15 cellular contexts compared by ENCODE assay signal in genomic region chr19:23509686-23510450, GRCh38.
"Had no signal": no experiment of that assay in that cellular context is flagged by ENCODE, and none has a peak within 500 bp of the region (broad histone marks: within the 10 kb centered on the region; RNA-seq: fewer than 3 reads in every experiment).

No MANE protein-coding gene starts in this region.

- H3K36me3 ChIP-seq: cardiac muscle cell, tibial nerve had no signal

- H2AFZ ChIP-seq: hepatocyte had no signal

- DNase-seq: activated CD4-positive, alpha-beta memory T cell treated with anti-CD3 and anti-CD28 coated beads for 36 hours; activated CD4-positive, alpha-beta T cell treated with anti-CD3 and anti-CD28 coated beads for 36 hours; activated effector memory CD4-positive, alpha-beta T cell treated with Interleukin-2 at 50 U/mL for 16 hours; activated naive CD4-positive, alpha-beta T cell treated with anti-CD3 and anti-CD28 coated beads, Interleukin-2, amount 50 U/mL, for 16 hours; activated T-cell treated with anti-CD3 and anti-CD28 coated beads, Interleukin-2, amount 50 U/mL, for 4 hours; erythroblast; kidney; stimulated activated CD4-positive, alpha-beta T cell treated with anti-CD3 and anti-CD28 coated beads, Interleukin-15, amount 100 ng/mL, for 24 hours; stimulated activated CD4-positive, alpha-beta T cell treated with anti-CD3 and anti-CD28 coated beads, Interleukin-4, amount 100 ng/mL, for 1 hour; stimulated activated naive CD4-positive, alpha-beta T cell; substantia nigra had no signal

- H3K4me1 ChIP-seq: tibial nerve had no signal

- H3K27me3 ChIP-seq: cardiac muscle cell, hepatocyte, tibial nerve had no signal

- H3K4me3 ChIP-seq: cardiac muscle cell, hepatocyte, tibial nerve had no signal

- ATAC-seq: activated CD4-positive, alpha-beta T cell treated with anti-CD3 and anti-CD28 coated beads for 36 hours; activated T-cell treated with anti-CD3 and anti-CD28 coated beads, Interleukin-2, amount 50 U/mL, for 4 hours; natural killer cell treated with Interleukin-12 subunit alpha and Interleukin-12 subunit beta and Interleukin-15 and Interleukin-18, amount 100 ng/mL, for 72 hours had no signal

- H3K79me2 ChIP-seq: hepatocyte had no signal

- H3K4me2 ChIP-seq: hepatocyte had no signal

- H3K27ac ChIP-seq: cardiac muscle cell, hepatocyte, tibial nerve had no signal
